Comparison of ENCODE assay signal across 8 cellular contexts in the genomic region with DNA sequence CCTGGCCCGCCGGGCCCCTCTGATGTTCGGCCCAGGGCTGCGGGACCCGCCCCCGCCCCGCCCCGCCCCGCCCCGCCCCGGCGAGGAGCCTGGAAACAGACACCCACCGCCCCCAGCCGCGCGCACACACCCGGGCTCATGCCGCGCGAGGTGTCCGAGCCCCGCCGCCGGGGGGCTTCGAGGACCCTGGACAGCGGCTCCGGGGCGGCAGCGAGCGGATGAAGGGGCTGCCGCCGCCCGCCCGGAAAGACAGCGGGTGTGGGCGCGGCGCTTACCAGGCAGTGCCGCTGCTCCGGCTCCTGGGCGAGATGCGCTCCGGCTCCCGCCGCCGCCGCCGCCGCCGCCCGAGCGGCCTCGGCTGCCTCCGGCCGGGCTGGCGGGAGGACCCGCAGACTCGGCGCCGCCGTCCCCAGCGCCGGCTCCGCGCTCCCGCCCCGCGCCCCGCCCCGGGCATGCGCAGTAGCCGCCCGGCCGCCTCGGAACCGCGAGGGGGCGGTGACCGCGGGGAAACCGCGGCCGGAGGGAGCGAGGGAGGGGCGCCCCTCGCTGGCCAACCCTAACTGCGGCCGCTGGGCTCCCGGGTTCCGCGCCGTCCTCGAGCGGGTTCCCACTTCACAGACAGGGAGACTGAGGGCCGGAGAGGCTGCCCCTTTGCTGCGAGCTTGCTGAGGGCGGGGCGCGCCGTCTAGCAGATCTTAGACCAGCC. TPM values are rescaled to one million over a fixed set of nuclear protein-coding genes. Genes with fewer than 3 reads are reported as not detected.
DNase-seq lines count a peak whose midpoint lies in the region; ATAC-seq and TF ChIP-seq lines count a peak whose summit lies in the region.

A gene (minus strand): TSS at position 433 of the 706 bp plus-strand sequence. CDS start 10,322 bp downstream, outside the sequence.

- ATAC-seq in GM21367 (IDR thresholded peaks at IDR 0.05; ENCODE audit: unreplicated experiment) (peak; percentile 58), GM18873 (IDR thresholded peaks at IDR 0.05; ENCODE audit: low FRiP score, unreplicated experiment) (no peak)

- H3K9me3 ChIP-seq in left ventricle myocardium inferior (replicated peaks) = no peaks in the 10 kb centered on the region

- no peak within 1 kb of the TSS for H3K27ac Mint-ChIP-seq in activated naive CD8-positive, alpha-beta T cell

- no peaks in the 10 kb centered on the region for H3K9me3 Mint-ChIP-seq in activated naive CD8-positive, alpha-beta T cell (ENCODE audit: low read depth)

- peak; percentile 50 for TF ChIP-seq CTCF in left ventricle myocardium inferior (IDR thresholded peaks at IDR 0.05; ENCODE audit: borderline replicate concordance)
- TF ChIP-seq CTCF in retinal pigment epithelial cell (conservative IDR thresholded peaks at IDR 0.05; ENCODE audit: low read depth, low read length) = peak; percentile 21

- H3K4me3 ChIP-seq in left ventricle myocardium inferior (peak within 1 kb of the TSS; percentile 73), retinal pigment epithelial cell (ENCODE audit: low read length) (peak within 1 kb of the TSS; percentile 56)

- H3K4me1 ChIP-seq in left ventricle myocardium inferior = peaks cover 16% of the 10 kb centered on the region

- peaks cover 57% of the 10 kb centered on the region for H3K27me3 ChIP-seq in left ventricle myocardium inferior (ENCODE audit: low read depth)

- H3K36me3 Mint-ChIP-seq in activated naive CD8-positive, alpha-beta T cell = no peaks in the 10 kb centered on the region

- peaks cover 26% of the 10 kb centered on the region for H3K27me3 Mint-ChIP-seq in activated naive CD8-positive, alpha-beta T cell

- H3K4me3 Mint-ChIP-seq in activated naive CD8-positive, alpha-beta T cell = peak within 1 kb of the TSS; percentile 92

- H3K27ac ChIP-seq in left ventricle myocardium inferior (replicated peaks) = peak within 1 kb of the TSS; percentile 33

- intact Hi-C loops in left ventricle myocardium inferior (cut with micrococcal nuclease) = no loop called here

- DNase-seq in DMS79 treated with DMSO at 0.1 percent for 48 hours (lab: John Stamatoyannopoulos, UW) = peak; percentile 15
- DNase-seq in HT1080 (ENCODE audit: low read depth) = peak; percentile 44
- peak; percentile 28 for DNase-seq in SHP77 treated with DMSO at 0.1 percent for 48 hours (lab: John Stamatoyannopoulos, UW)
- peak; percentile 48 for DNase-seq in left ventricle myocardium inferior
- DNase-seq in retinal pigment epithelial cell (ENCODE audit: low read depth) = no peak

- no peaks in the 10 kb centered on the region for H3K36me3 ChIP-seq in left ventricle myocardium inferior

- H3K4me1 Mint-ChIP-seq in activated naive CD8-positive, alpha-beta T cell (ENCODE audit: low read depth) = peaks cover 13% of the 10 kb centered on the region

RNA-seq across cellular contexts. Expression of the gene that starts here (rescaled TPM):
- 10.4 and 13.1 TPM in 2 replicates for total RNA-seq in HT1080 (2014; rRNA removed; shearing (Covaris generic))
- polyA plus RNA-seq in HT1080 (2015; cell fraction: cytosol; rRNA removed) = 5.6 and 5.7 TPM in 2 replicates
- polyA plus RNA-seq in HT1080 (2015; cell fraction: nucleus; rRNA removed) = 3.6 and 4.3 TPM in 2 replicates
- total RNA-seq in left ventricle myocardium inferior = 0.58 TPM

Comparison
In these comparisons a context has a peak if more than half of its experiments do, and no peak if none do; other contexts are left out.
1. Peak in DNase-seq, H3K4me3 ChIP-seq and H3K27ac ChIP-seq in left ventricle myocardium inferior; RNA of the gene not detected or under 1 TPM.